ENCODE assay signal across 8 cellular contexts in the genomic region with DNA sequence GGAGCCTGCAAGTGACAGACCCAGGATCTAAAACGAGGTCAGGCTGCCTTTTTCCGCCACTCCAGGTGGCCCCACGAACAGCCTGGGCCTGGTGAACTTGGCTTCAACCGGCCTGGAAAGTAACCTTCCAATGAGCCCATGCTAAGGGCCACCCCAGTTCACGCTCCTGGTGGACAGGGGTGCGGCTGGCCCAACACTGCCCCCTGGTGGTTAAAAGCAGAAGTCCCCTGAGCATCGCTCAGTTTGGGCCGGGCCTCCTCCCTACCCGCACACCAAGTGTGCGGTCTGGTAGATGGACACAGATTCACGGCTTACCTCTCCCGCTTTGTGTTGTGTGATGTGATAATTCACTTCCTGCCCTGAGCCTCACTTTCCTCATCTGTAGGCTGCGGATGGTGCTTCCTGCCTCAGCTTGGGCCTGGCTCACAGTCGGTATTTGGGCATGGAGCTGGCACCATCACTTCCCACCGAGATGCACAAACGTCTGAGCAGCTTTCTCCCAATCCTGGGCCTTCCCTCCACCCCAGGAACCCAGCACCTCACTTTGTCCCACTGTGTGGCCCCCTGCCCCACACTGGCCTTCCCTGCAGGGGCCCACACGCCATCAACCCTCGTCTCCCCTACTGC. TPM values are rescaled to one million over a fixed set of nuclear protein-coding genes. Genes with fewer than 3 reads are reported as not detected.
DNase-seq lines count a peak whose midpoint lies in the region; ATAC-seq and TF ChIP-seq lines count a peak whose summit lies in the region.

No MANE protein-coding gene starts in this region.

- H3K27ac Mint-ChIP-seq in WTC11 (no peak overlapping the region), MCF 10A (ENCODE audit: low read depth, unreplicated experiment) (no peak overlapping the region)

- peak; percentile 96 for ATAC-seq in WTC11
- no peak for ATAC-seq in GM18505 (IDR thresholded peaks at IDR 0.05; ENCODE audit: unreplicated experiment)

- peak; percentile 98 for TF ChIP-seq CTCF in WTC11 (IDR thresholded peaks at IDR 0.05)
- TF ChIP-seq CTCF in MCF 10A (IDR thresholded peaks at IDR 0.05; ENCODE audit: unreplicated experiment) = peak; percentile 96

- no TSS peak for BruUV-seq in MCF 10A (replicated peaks; lab: Mats Ljungman, UMichigan)

- no peak for TF ChIP-seq POLR2A in GM18505 (IDR thresholded peaks at IDR 0.05; ENCODE audit: borderline replicate concordance, extremely low read depth, insufficient read depth, insufficient read length)

- POLR2A ChIA-PET in WTC11 (lab: Charles Lee) = no interaction called here
- POLR2A ChIA-PET in MCF 10A (lab: Yijun Ruan, JAX) = interaction anchor here (0.5 to 1.4 kb wide), 2 partner anchors 94 to 355 kb away, joined by 3 to 4 read pairs; no protein-coding TSS in a partner anchor

- peaks cover 2% of the 10 kb centered on the region; the same call in 1 of the 2 replicates for H3K27me3 Mint-ChIP-seq in WTC11 (ENCODE audit: low read depth)
- peaks cover 15% of the 10 kb centered on the region for H3K27me3 Mint-ChIP-seq in MCF 10A (ENCODE audit: insufficient read depth, unreplicated experiment)

- intact Hi-C loops in MCF 10A (cut with micrococcal nuclease) = loop anchor here (1.0 kb wide), 1 partner anchor 40 kb away; no protein-coding TSS in a partner anchor

- H3K4me1 Mint-ChIP-seq in WTC11 = no peaks in the 10 kb centered on the region
- H3K4me1 Mint-ChIP-seq in MCF 10A (ENCODE audit: insufficient read depth, unreplicated experiment) = peaks cover 8% of the 10 kb centered on the region

- H3K9me3 Mint-ChIP-seq in WTC11 (no peaks in the 10 kb centered on the region), MCF 10A (ENCODE audit: unreplicated experiment) (no peaks in the 10 kb centered on the region)

- H3K36me3 Mint-ChIP-seq in WTC11 = no peaks in the 10 kb centered on the region
- no peaks in the 10 kb centered on the region for H3K36me3 Mint-ChIP-seq in MCF 10A (ENCODE audit: insufficient read depth, unreplicated experiment)

- H3K4me3 Mint-ChIP-seq in WTC11 = no peak overlapping the region
- H3K4me3 Mint-ChIP-seq in MCF 10A (ENCODE audit: unreplicated experiment) = no peak overlapping the region

- CTCF ChIA-PET in WTC11 (lab: Charles Lee) = interaction anchor here (0.5 to 2.8 kb wide), 21 partner anchors 10 to 380 kb away, joined by 3 to 38 read pairs (median 3); partner anchors contain the start of genes CASTOR1, MTFP1 and RNF215
- CTCF ChIA-PET in MCF 10A (lab: Yijun Ruan, JAX) = interaction anchor here (0.6 to 4.8 kb wide), 37 partner anchors 8 to 708 kb away, joined by 3 to 58 read pairs (median 4); partner anchors contain the start of genes MTFP1 and SEC14L2

- peak; percentile 45 for DNase-seq in DMS53 (lab: John Stamatoyannopoulos, UW)
- no peak for DNase-seq in DMS53 treated with DMSO at 0.1 percent for 48 hours (lab: John Stamatoyannopoulos, UW; ENCODE audit: unreplicated experiment)
- DNase-seq in LHCN-M2 (ENCODE audit: low read depth) = peak; percentile 35
- DNase-seq in WTC11 (ENCODE audit: low spot score) = peak; percentile 84
- peak; percentile 64 for DNase-seq in MCF 10A (ENCODE audit: unreplicated experiment)
- DNase-seq in islet precursor cell = peak; percentile 79
- peak; percentile 52 to 71 (median 63) for DNase-seq in stimulated activated CD4-positive, alpha-beta T cell treated with anti-CD3 and anti-CD28 coated beads, Interleukin-1b, Interleukin-23, amount 100 ng/mL, for 24 hours (ENCODE audit: low read depth in 4 of 4, low spot score in 1 of 4)

TF ChIP-seq in WTC11, 78 proteins besides CTCF, POLR2A, EP300 and RAD21:
- no peak for TF ChIP-seq USF2 (CRISPR knock-in tag; IDR thresholded peaks at IDR 0.05)
- peak; percentile 74; the same call in 1 of the 2 replicates for TF ChIP-seq ZNF232 (CRISPR knock-in tag; IDR thresholded peaks at IDR 0.05)
- no peak for TF ChIP-seq JAZF1 (CRISPR knock-in tag; IDR thresholded peaks at IDR 0.05)
- no peak for TF ChIP-seq JUN (CRISPR knock-in tag; IDR thresholded peaks at IDR 0.05)
- TF ChIP-seq ZNF423 (CRISPR knock-in tag; IDR thresholded peaks at IDR 0.05) = no peak
- TF ChIP-seq, protein P1, sequence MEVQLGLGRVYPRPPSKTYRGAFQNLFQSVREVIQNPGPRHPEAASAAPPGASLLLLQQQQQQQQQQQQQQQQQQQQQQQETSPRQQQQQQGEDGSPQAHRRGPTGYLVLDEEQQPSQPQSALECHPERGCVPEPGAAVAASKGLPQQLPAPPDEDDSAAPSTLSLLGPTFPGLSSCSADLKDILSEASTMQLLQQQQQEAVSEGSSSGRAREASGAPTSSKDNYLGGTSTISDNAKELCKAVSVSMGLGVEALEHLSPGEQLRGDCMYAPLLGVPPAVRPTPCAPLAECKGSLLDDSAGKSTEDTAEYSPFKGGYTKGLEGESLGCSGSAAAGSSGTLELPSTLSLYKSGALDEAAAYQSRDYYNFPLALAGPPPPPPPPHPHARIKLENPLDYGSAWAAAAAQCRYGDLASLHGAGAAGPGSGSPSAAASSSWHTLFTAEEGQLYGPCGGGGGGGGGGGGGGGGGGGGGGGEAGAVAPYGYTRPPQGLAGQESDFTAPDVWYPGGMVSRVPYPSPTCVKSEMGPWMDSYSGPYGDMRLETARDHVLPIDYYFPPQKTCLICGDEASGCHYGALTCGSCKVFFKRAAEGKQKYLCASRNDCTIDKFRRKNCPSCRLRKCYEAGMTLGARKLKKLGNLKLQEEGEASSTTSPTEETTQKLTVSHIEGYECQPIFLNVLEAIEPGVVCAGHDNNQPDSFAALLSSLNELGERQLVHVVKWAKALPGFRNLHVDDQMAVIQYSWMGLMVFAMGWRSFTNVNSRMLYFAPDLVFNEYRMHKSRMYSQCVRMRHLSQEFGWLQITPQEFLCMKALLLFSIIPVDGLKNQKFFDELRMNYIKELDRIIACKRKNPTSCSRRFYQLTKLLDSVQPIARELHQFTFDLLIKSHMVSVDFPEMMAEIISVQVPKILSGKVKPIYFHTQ (CRISPR knock-in tag; IDR thresholded peaks at IDR 0.05) = no peak
- 0 out of 2 replicates have a peak, but pooled peaks have one; percentile 40 for TF ChIP-seq ZNF121 (CRISPR knock-in tag; IDR thresholded peaks at IDR 0.05)
- TF ChIP-seq NR3C1 (CRISPR knock-in tag; conservative IDR thresholded peaks at IDR 0.05; ENCODE audit: low read depth) = no peak
- TF ChIP-seq, protein P2, sequence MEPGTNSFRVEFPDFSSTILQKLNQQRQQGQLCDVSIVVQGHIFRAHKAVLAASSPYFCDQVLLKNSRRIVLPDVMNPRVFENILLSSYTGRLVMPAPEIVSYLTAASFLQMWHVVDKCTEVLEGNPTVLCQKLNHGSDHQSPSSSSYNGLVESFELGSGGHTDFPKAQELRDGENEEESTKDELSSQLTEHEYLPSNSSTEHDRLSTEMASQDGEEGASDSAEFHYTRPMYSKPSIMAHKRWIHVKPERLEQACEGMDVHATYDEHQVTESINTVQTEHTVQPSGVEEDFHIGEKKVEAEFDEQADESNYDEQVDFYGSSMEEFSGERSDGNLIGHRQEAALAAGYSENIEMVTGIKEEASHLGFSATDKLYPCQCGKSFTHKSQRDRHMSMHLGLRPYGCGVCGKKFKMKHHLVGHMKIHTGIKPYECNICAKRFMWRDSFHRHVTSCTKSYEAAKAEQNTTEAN (CRISPR knock-in tag; IDR thresholded peaks at IDR 0.05) = no peak
- TF ChIP-seq TP53 (CRISPR knock-in tag; IDR thresholded peaks at IDR 0.05) = no peak

RNA-seq across cellular contexts. Expression of gene SEC14L3, which starts 13.7 kb away (rescaled TPM):
- not detected in 2 replicates for total RNA-seq in LHCN-M2 (2014; rRNA removed)
- not detected for polyA plus RNA-seq in LHCN-M2 (2012)
- not detected in 3 replicates for total RNA-seq in WTC11 (2021)
- total RNA-seq in MCF 10A (2022) = not detected in 2 replicates

RNA-seq across cellular contexts. Expression of gene SEC14L4, which starts 20.0 kb away (rescaled TPM):
- total RNA-seq in LHCN-M2 (2014; rRNA removed) = 0.13 TPM in 1 of 2 replicates, not detected in the other
- polyA plus RNA-seq in LHCN-M2 (2012) = 0.02 TPM
- 1.9 to 2.9 TPM (median 2.8 TPM) in 3 replicates for total RNA-seq in WTC11 (2021)
- not detected in 2 replicates for total RNA-seq in MCF 10A (2022)

RNA-seq across cellular contexts. Expression of gene MTFP1, which starts 59.9 kb away (rescaled TPM):
- total RNA-seq in LHCN-M2 (2014; rRNA removed) = 30.0 and 32.2 TPM in 2 replicates
- 21.7 TPM for polyA plus RNA-seq in LHCN-M2 (2012)
- 75.0 to 78.7 TPM (median 75.5 TPM) in 3 replicates for total RNA-seq in WTC11 (2021)
- 23.2 and 31.6 TPM in 2 replicates for total RNA-seq in MCF 10A (2022)
